Comparison of ENCODE assay signal across 2 cellular contexts in the genomic region with DNA sequence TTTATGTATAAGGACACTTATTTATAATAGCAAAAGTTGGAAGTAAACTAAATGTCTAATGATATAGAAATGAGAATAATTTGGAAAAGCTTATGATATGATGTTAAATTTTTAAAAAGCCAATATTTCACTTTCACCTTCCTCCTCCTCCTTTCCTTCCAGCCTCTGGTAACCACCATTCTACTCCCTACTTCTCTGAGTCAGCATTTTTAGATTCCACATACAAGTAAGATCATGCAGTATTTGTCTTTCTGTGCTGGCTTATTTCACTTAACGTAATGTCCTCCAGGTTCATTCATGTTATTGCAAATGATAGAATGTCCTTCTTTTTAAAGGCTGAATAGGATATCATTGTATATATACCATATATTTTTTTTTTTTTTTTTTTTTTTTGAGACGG.
TF ChIP-seq lines count a peak whose summit lies in the region.

No MANE protein-coding gene starts in this region.

TF ChIP-seq in HepG2, 621 proteins besides CTCF, POLR2A, EP300 and RAD21 (continued from another document):
- TF ChIP-seq, protein P1, sequence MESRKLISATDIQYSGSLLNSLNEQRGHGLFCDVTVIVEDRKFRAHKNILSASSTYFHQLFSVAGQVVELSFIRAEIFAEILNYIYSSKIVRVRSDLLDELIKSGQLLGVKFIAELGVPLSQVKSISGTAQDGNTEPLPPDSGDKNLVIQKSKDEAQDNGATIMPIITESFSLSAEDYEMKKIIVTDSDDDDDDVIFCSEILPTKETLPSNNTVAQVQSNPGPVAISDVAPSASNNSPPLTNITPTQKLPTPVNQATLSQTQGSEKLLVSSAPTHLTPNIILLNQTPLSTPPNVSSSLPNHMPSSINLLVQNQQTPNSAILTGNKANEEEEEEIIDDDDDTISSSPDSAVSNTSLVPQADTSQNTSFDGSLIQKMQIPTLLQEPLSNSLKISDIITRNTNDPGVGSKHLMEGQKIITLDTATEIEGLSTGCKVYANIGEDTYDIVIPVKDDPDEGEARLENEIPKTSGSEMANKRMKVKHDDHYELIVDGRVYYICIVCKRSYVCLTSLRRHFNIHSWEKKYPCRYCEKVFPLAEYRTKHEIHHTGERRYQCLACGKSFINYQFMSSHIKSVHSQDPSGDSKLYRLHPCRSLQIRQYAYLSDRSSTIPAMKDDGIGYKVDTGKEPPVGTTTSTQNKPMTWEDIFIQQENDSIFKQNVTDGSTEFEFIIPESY (CRISPR knock-in tag; IDR thresholded peaks at IDR 0.05): no peak
- TF ChIP-seq, protein P2, sequence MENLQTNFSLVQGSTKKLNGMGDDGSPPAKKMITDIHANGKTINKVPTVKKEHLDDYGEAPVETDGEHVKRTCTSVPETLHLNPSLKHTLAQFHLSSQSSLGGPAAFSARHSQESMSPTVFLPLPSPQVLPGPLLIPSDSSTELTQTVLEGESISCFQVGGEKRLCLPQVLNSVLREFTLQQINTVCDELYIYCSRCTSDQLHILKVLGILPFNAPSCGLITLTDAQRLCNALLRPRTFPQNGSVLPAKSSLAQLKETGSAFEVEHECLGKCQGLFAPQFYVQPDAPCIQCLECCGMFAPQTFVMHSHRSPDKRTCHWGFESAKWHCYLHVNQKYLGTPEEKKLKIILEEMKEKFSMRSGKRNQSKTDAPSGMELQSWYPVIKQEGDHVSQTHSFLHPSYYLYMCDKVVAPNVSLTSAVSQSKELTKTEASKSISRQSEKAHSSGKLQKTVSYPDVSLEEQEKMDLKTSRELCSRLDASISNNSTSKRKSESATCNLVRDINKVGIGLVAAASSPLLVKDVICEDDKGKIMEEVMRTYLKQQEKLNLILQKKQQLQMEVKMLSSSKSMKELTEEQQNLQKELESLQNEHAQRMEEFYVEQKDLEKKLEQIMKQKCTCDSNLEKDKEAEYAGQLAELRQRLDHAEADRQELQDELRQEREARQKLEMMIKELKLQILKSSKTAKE (CRISPR knock-in tag; IDR thresholded peaks at IDR 0.05; ENCODE audit: borderline replicate concordance): no peak
- TF ChIP-seq ZNF224 (CRISPR knock-in tag; IDR thresholded peaks at IDR 0.05) (no peak), MAFK (conservative IDR thresholded peaks at IDR 0.05 in 1 of 2, IDR thresholded peaks at IDR 0.05 in 1 of 2; ENCODE audit: low read length in 2 of 2) (peak; percentile 95 to 98)

TF ChIP-seq in K562, 482 proteins besides CTCF, POLR2A, EP300 and RAD21 (continued from another document and continues in another):
- TF ChIP-seq, protein P3, sequence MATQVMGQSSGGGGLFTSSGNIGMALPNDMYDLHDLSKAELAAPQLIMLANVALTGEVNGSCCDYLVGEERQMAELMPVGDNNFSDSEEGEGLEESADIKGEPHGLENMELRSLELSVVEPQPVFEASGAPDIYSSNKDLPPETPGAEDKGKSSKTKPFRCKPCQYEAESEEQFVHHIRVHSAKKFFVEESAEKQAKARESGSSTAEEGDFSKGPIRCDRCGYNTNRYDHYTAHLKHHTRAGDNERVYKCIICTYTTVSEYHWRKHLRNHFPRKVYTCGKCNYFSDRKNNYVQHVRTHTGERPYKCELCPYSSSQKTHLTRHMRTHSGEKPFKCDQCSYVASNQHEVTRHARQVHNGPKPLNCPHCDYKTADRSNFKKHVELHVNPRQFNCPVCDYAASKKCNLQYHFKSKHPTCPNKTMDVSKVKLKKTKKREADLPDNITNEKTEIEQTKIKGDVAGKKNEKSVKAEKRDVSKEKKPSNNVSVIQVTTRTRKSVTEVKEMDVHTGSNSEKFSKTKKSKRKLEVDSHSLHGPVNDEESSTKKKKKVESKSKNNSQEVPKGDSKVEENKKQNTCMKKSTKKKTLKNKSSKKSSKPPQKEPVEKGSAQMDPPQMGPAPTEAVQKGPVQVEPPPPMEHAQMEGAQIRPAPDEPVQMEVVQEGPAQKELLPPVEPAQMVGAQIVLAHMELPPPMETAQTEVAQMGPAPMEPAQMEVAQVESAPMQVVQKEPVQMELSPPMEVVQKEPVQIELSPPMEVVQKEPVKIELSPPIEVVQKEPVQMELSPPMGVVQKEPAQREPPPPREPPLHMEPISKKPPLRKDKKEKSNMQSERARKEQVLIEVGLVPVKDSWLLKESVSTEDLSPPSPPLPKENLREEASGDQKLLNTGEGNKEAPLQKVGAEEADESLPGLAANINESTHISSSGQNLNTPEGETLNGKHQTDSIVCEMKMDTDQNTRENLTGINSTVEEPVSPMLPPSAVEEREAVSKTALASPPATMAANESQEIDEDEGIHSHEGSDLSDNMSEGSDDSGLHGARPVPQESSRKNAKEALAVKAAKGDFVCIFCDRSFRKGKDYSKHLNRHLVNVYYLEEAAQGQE (CRISPR knock-in tag; IDR thresholded peaks at IDR 0.05; ENCODE audit: low read depth): no peak
- TF ChIP-seq C11orf30 (IDR thresholded peaks at IDR 0.05; ENCODE audit: low read depth) (peak; percentile 85), ZNF668 (CRISPR knock-in tag; IDR thresholded peaks at IDR 0.05) (no peak), ZNF444 (CRISPR knock-in tag; IDR thresholded peaks at IDR 0.05) (no peak), MAFF (IDR thresholded peaks at IDR 0.05; ENCODE audit: low read length) (peak; percentile 86), GATAD2A (IDR thresholded peaks at IDR 0.05) (no peak), ZNF133 (CRISPR knock-in tag; IDR thresholded peaks at IDR 0.05) (no peak), GTF2F1 (IDR thresholded peaks at IDR 0.05; ENCODE audit: low read depth, low read length) (no peak), FOXK1 (CRISPR knock-in tag; IDR thresholded peaks at IDR 0.05; ENCODE audit: borderline replicate concordance) (no peak), NFE2 (IDR thresholded peaks at IDR 0.05; ENCODE audit: low read depth) (0 out of 2 replicates have a peak, but pooled peaks have one; percentile 13), OTX1 (CRISPR knock-in tag; IDR thresholded peaks at IDR 0.05) (no peak), ZNF507 (tag; conservative IDR thresholded peaks at IDR 0.05) (no peak)
- TF ChIP-seq, protein P4, sequence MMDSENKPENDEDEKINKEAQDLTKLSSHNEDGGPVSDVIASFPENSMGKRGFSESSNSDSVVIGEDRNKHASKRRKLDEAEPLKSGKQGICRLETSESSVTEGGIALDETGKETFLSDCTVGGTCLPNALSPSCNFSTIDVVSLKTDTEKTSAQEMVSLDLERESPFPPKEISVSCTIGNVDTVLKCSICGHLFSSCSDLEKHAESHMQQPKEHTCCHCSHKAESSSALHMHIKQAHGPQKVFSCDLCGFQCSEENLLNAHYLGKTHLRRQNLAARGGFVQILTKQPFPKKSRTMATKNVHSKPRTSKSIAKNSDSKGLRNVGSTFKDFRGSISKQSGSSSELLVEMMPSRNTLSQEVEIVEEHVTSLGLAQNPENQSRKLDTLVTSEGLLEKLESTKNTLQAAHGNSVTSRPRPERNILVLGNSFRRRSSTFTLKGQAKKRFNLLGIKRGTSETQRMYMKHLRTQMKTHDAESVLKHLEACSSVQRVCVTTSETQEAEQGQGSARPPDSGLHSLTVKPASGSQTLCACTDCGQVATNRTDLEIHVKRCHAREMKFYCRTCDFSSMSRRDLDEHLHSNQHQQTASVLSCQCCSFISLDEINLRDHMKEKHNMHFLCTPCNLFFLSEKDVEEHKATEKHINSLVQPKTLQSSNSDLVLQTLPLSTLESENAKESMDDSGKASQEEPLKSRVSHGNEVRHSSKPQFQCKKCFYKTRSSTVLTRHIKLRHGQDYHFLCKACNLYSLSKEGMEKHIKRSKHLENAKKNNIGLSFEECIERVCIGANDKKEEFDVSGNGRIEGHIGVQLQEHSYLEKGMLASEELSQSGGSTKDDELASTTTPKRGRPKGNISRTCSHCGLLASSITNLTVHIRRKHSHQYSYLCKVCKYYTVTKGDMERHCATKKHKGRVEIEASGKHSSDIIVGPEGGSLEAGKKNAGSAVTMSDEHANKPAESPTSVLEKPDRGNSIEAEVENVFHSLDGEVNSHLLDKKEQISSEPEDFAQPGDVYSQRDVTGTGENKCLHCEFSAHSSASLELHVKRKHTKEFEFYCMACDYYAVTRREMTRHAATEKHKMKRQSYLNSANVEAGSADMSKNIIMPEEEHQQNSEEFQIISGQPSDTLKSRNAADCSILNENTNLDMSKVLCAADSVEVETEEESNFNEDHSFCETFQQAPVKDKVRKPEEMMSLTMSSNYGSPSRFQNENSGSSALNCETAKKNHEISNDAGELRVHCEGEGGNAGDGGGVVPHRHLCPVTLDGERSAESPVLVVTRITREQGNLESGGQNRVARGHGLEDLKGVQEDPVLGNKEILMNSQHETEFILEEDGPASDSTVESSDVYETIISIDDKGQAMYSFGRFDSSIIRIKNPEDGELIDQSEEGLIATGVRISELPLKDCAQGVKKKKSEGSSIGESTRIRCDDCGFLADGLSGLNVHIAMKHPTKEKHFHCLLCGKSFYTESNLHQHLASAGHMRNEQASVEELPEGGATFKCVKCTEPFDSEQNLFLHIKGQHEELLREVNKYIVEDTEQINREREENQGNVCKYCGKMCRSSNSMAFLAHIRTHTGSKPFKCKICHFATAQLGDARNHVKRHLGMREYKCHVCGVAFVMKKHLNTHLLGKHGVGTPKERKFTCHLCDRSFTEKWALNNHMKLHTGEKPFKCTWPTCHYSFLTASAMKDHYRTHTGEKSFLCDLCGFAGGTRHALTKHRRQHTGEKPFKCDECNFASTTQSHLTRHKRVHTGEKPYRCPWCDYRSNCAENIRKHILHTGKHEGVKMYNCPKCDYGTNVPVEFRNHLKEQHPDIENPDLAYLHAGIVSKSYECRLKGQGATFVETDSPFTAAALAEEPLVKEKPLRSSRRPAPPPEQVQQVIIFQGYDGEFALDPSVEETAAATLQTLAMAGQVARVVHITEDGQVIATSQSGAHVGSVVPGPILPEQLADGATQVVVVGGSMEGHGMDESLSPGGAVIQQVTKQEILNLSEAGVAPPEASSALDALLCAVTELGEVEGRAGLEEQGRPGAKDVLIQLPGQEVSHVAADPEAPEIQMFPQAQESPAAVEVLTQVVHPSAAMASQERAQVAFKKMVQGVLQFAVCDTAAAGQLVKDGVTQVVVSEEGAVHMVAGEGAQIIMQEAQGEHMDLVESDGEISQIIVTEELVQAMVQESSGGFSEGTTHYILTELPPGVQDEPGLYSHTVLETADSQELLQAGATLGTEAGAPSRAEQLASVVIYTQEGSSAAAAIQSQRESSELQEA (IDR thresholded peaks at IDR 0.05; ENCODE audit: low read depth): no peak
- TF ChIP-seq, protein P5, sequence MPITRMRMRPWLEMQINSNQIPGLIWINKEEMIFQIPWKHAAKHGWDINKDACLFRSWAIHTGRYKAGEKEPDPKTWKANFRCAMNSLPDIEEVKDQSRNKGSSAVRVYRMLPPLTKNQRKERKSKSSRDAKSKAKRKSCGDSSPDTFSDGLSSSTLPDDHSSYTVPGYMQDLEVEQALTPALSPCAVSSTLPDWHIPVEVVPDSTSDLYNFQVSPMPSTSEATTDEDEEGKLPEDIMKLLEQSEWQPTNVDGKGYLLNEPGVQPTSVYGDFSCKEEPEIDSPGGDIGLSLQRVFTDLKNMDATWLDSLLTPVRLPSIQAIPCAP (CRISPR knock-in tag; IDR thresholded peaks at IDR 0.05; ENCODE audit: borderline replicate concordance): no peak
- TF ChIP-seq, protein P6, sequence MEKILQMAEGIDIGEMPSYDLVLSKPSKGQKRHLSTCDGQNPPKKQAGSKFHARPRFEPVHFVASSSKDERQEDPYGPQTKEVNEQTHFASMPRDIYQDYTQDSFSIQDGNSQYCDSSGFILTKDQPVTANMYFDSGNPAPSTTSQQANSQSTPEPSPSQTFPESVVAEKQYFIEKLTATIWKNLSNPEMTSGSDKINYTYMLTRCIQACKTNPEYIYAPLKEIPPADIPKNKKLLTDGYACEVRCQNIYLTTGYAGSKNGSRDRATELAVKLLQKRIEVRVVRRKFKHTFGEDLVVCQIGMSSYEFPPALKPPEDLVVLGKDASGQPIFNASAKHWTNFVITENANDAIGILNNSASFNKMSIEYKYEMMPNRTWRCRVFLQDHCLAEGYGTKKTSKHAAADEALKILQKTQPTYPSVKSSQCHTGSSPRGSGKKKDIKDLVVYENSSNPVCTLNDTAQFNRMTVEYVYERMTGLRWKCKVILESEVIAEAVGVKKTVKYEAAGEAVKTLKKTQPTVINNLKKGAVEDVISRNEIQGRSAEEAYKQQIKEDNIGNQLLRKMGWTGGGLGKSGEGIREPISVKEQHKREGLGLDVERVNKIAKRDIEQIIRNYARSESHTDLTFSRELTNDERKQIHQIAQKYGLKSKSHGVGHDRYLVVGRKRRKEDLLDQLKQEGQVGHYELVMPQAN (IDR thresholded peaks at IDR 0.05; ENCODE audit: borderline replicate concordance): no peak
- TF ChIP-seq, protein P7, sequence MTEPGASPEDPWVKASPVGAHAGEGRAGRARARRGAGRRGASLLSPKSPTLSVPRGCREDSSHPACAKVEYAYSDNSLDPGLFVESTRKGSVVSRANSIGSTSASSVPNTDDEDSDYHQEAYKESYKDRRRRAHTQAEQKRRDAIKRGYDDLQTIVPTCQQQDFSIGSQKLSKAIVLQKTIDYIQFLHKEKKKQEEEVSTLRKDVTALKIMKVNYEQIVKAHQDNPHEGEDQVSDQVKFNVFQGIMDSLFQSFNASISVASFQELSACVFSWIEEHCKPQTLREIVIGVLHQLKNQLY (CRISPR knock-in tag; conservative IDR thresholded peaks at IDR 0.05): no peak
- TF ChIP-seq, protein P8, sequence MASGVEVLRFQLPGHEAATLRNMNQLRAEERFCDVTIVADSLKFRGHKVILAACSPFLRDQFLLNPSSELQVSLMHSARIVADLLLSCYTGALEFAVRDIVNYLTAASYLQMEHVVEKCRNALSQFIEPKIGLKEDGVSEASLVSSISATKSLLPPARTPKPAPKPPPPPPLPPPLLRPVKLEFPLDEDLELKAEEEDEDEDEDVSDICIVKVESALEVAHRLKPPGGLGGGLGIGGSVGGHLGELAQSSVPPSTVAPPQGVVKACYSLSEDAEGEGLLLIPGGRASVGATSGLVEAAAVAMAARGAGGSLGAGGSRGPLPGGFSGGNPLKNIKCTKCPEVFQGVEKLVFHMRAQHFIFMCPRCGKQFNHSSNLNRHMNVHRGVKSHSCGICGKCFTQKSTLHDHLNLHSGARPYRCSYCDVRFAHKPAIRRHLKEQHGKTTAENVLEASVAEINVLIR (CRISPR knock-in tag; IDR thresholded peaks at IDR 0.05): no peak
- TF ChIP-seq, protein P9, sequence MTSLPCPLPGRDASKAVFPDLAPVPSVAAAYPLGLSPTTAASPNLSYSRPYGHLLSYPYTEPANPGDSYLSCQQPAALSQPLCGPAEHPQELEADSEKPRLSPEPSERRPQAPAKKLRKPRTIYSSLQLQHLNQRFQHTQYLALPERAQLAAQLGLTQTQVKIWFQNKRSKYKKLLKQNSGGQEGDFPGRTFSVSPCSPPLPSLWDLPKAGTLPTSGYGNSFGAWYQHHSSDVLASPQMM (CRISPR knock-in tag; IDR thresholded peaks at IDR 0.05): no peak
